In the genomic region with DNA sequence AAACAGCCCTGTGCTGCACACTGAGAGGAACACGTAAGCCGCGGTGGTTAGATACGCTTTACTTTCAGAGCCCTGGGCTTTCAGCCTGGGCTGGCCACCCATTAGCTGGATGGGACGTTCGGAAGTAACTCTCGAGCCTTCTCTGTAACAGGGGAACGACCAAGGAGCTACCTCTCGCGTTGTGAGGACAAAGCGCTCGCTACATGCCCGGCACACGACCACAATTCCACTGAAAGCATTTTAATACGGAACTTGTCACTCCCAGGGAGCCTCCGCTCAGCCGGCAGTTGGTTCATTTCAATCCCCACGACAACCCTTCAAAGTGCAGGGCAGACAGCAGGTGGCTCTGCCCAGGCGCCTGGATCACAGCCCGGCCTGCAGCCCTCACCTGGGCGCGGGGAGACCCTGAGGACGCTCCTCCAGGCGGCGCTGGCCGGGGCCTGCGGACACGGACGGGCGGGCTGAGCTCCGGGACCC, we compare ENCODE assay signal across 8 cellular contexts. TPM values are rescaled to one million over a fixed set of nuclear protein-coding genes. Genes with fewer than 3 reads are reported as not detected.
DNase-seq lines count a peak whose midpoint lies in the region; ATAC-seq lines count a peak whose summit lies in the region.

No MANE protein-coding gene starts in this region.

- no peaks in the 10 kb centered on the region for H3K9me3 Mint-ChIP-seq in activated T-cell treated with anti-CD3 and anti-CD28 coated beads, Interleukin-2, amount 50 U/mL, for 4 hours
- H3K9me3 Mint-ChIP-seq in activated T-helper 2 cell treated with anti-CD3 and anti-CD28 coated beads, Interferon-gamma antibody, Interleukin-2, Interleukin-4, amounts not matched to agents 10 μg/mL and 5 μg/mL and 100 μg/mL, durations not matched to agents 14 hours and 24 hours and 36 hours = no peaks in the 10 kb centered on the region
- H3K9me3 Mint-ChIP-seq in stimulated activated memory B cell treated with anti-CD40 and anti-IgM and Interleukin-4, amounts not matched to agents 10 μg/mL and 1 μg/mL and 100 μg/mL, for 72 hours = no peaks in the 10 kb centered on the region

- no peaks in the 10 kb centered on the region for H3K9me3 ChIP-seq in iPS DF 6.9 (ENCODE audit: control insufficient read depth, insufficient read depth, low read length)

- H3K4me3 ChIP-seq in iPS DF 6.9 (ENCODE audit: low read length) = peak overlapping the region; percentile 70

- no peaks in the 10 kb centered on the region for H3K27me3 Mint-ChIP-seq in activated T-cell treated with anti-CD3 and anti-CD28 coated beads, Interleukin-2, amount 50 U/mL, for 4 hours (ENCODE audit: low read depth)
- no peaks in the 10 kb centered on the region for H3K27me3 Mint-ChIP-seq in activated T-helper 2 cell treated with anti-CD3 and anti-CD28 coated beads, Interferon-gamma antibody, Interleukin-2, Interleukin-4, amounts not matched to agents 10 μg/mL and 5 μg/mL and 100 μg/mL, durations not matched to agents 14 hours and 24 hours and 36 hours (ENCODE audit: low read depth)
- no peaks in the 10 kb centered on the region for H3K27me3 Mint-ChIP-seq in stimulated activated memory B cell treated with anti-CD40 and anti-IgM and Interleukin-4, amounts not matched to agents 10 μg/mL and 1 μg/mL and 100 μg/mL, for 72 hours

- intact Hi-C loops in activated T-helper 2 cell treated with anti-CD3 and anti-CD28 coated beads, Interferon-gamma antibody, Interleukin-2, Interleukin-4, amounts not matched to agents 10 μg/mL and 5 μg/mL and 100 μg/mL, durations not matched to agents 14 hours and 24 hours and 36 hours (cut with micrococcal nuclease) = loop anchor here (1.0 to 5.0 kb wide), 4 partner anchors 8 to 131 kb away; partner anchors contain the start of genes MED22, RPL7A and SURF6

- no peaks in the 10 kb centered on the region for H3K27me3 ChIP-seq in iPS DF 6.9 (ENCODE audit: control insufficient read depth, insufficient read depth, low read length)

- no peak for DNase-seq in activated T-cell treated with anti-CD3 and anti-CD28 coated beads, Interleukin-2, amount 50 U/mL, for 4 hours
- no peak for DNase-seq in activated T-cell treated with anti-CD3 and anti-CD28 coated beads, Interleukin-2, amount 50 U/mL, for 1 hour
- no peak for DNase-seq in activated T-helper 2 cell treated with anti-CD3 and anti-CD28 coated beads, Interferon-gamma antibody, Interleukin-2, Interleukin-4, amounts not matched to agents 10 μg/mL and 5 μg/mL and 100 μg/mL, durations not matched to agents 14 hours and 24 hours and 36 hours (ENCODE audit: low spot score)
- DNase-seq in iPS DF 6.9 (ENCODE audit: low read depth, low spot score) (no peak), iPS-NIHi11 (ENCODE audit: low spot score) (no peak), MV-4-11 (lab: John Stamatoyannopoulos, UW) (no peak)

- peaks cover 25% of the 10 kb centered on the region for H3K36me3 ChIP-seq in iPS DF 6.9 (ENCODE audit: control insufficient read depth, insufficient read depth, low read length)

- H3K36me3 Mint-ChIP-seq in activated T-cell treated with anti-CD3 and anti-CD28 coated beads, Interleukin-2, amount 50 U/mL, for 4 hours (ENCODE audit: insufficient read depth) = peaks cover 26% of the 10 kb centered on the region
- H3K36me3 Mint-ChIP-seq in activated T-helper 2 cell treated with anti-CD3 and anti-CD28 coated beads, Interferon-gamma antibody, Interleukin-2, Interleukin-4, amounts not matched to agents 10 μg/mL and 5 μg/mL and 100 μg/mL, durations not matched to agents 14 hours and 24 hours and 36 hours (ENCODE audit: low read depth) = peaks cover 48% of the 10 kb centered on the region
- peaks cover 39% of the 10 kb centered on the region for H3K36me3 Mint-ChIP-seq in stimulated activated memory B cell treated with anti-CD40 and anti-IgM and Interleukin-4, amounts not matched to agents 10 μg/mL and 1 μg/mL and 100 μg/mL, for 72 hours

- no peak overlapping the region for H3K27ac ChIP-seq in iPS DF 6.9 (ENCODE audit: low read length)

- no peaks in the 10 kb centered on the region for H3K4me1 ChIP-seq in iPS DF 6.9 (ENCODE audit: control insufficient read depth, insufficient read depth, low read length)

- peak overlapping the region; percentile 91 for H3K4me3 Mint-ChIP-seq in activated T-cell treated with anti-CD3 and anti-CD28 coated beads, Interleukin-2, amount 50 U/mL, for 4 hours
- peak overlapping the region; percentile 88 for H3K4me3 Mint-ChIP-seq in activated T-helper 2 cell treated with anti-CD3 and anti-CD28 coated beads, Interferon-gamma antibody, Interleukin-2, Interleukin-4, amounts not matched to agents 10 μg/mL and 5 μg/mL and 100 μg/mL, durations not matched to agents 14 hours and 24 hours and 36 hours (ENCODE audit: low read depth)
- peak overlapping the region; percentile 79 for H3K4me3 Mint-ChIP-seq in stimulated activated memory B cell treated with anti-CD40 and anti-IgM and Interleukin-4, amounts not matched to agents 10 μg/mL and 1 μg/mL and 100 μg/mL, for 72 hours

- H3K4me1 Mint-ChIP-seq in activated T-cell treated with anti-CD3 and anti-CD28 coated beads, Interleukin-2, amount 50 U/mL, for 4 hours (ENCODE audit: low read depth) = peaks cover 47% of the 10 kb centered on the region
- peaks cover 35% of the 10 kb centered on the region for H3K4me1 Mint-ChIP-seq in activated T-helper 2 cell treated with anti-CD3 and anti-CD28 coated beads, Interferon-gamma antibody, Interleukin-2, Interleukin-4, amounts not matched to agents 10 μg/mL and 5 μg/mL and 100 μg/mL, durations not matched to agents 14 hours and 24 hours and 36 hours (ENCODE audit: low read depth)
- peaks cover 65% of the 10 kb centered on the region for H3K4me1 Mint-ChIP-seq in stimulated activated memory B cell treated with anti-CD40 and anti-IgM and Interleukin-4, amounts not matched to agents 10 μg/mL and 1 μg/mL and 100 μg/mL, for 72 hours

- ATAC-seq in activated T-cell treated with anti-CD3 and anti-CD28 coated beads, Interleukin-2, amount 50 U/mL, for 4 hours = peak; percentile 29
- peak; percentile 27 for ATAC-seq in HG03439 (IDR thresholded peaks at IDR 0.05; ENCODE audit: unreplicated experiment)
- peak; percentile 49 for ATAC-seq in stimulated activated memory B cell treated with anti-CD40 and anti-IgM and Interleukin-4, amounts not matched to agents 10 μg/mL and 1 μg/mL and 100 μg/mL, for 72 hours

- peak overlapping the region; percentile 74 for H3K27ac Mint-ChIP-seq in activated T-helper 2 cell treated with anti-CD3 and anti-CD28 coated beads, Interferon-gamma antibody, Interleukin-2, Interleukin-4, amounts not matched to agents 10 μg/mL and 5 μg/mL and 100 μg/mL, durations not matched to agents 14 hours and 24 hours and 36 hours
- H3K27ac Mint-ChIP-seq in stimulated activated memory B cell treated with anti-CD40 and anti-IgM and Interleukin-4, amounts not matched to agents 10 μg/mL and 1 μg/mL and 100 μg/mL, for 72 hours = peak overlapping the region; percentile 95

- WGBS in iPS DF 6.9 (ENCODE audit: insufficient coverage, insufficient read length) = no CpG with 5 or more reads among the region's 31 CpGs

RNA-seq across cellular contexts. Expression of gene SURF1, which starts 0.4 kb away (rescaled TPM):
- 10 to 100 TPM; 24.1 to 37.1 (median 30.6) TPM for total RNA-seq in activated T-cell treated with anti-CD3 and anti-CD28 coated beads, Interleukin-2, amount 50 U/mL, for 4 hours
- total RNA-seq in activated T-helper 2 cell treated with anti-CD3 and anti-CD28 coated beads, Interferon-gamma antibody, Interleukin-2, Interleukin-4, amounts not matched to agents 10 μg/mL and 5 μg/mL and 100 μg/mL, durations not matched to agents 14 hours and 24 hours and 36 hours = 32.4 and 33.0 TPM in 2 replicates

RNA-seq across cellular contexts. Expression of gene SURF2, which starts 0.4 kb away (rescaled TPM):
- 10 to 100 TPM; 48.0 to 64.1 (median 57.9) TPM for total RNA-seq in activated T-cell treated with anti-CD3 and anti-CD28 coated beads, Interleukin-2, amount 50 U/mL, for 4 hours
- 16.9 and 22.1 TPM in 2 replicates for total RNA-seq in activated T-helper 2 cell treated with anti-CD3 and anti-CD28 coated beads, Interferon-gamma antibody, Interleukin-2, Interleukin-4, amounts not matched to agents 10 μg/mL and 5 μg/mL and 100 μg/mL, durations not matched to agents 14 hours and 24 hours and 36 hours

RNA-seq across cellular contexts. Expression of gene RPL7A, which starts 7.9 kb away (rescaled TPM):
- total RNA-seq in activated T-cell treated with anti-CD3 and anti-CD28 coated beads, Interleukin-2, amount 50 U/mL, for 4 hours = 1,000 to 10,000 TPM; 3,573 to 3,630 (median 3,625) TPM
- 2,586 and 2,588 TPM in 2 replicates for total RNA-seq in activated T-helper 2 cell treated with anti-CD3 and anti-CD28 coated beads, Interferon-gamma antibody, Interleukin-2, Interleukin-4, amounts not matched to agents 10 μg/mL and 5 μg/mL and 100 μg/mL, durations not matched to agents 14 hours and 24 hours and 36 hours

RNA-seq across cellular contexts. Expression of gene MED22, which starts 8.0 kb away (rescaled TPM):
- 10 to 100 TPM; 52.8 to 58.6 (median 55.3) TPM for total RNA-seq in activated T-cell treated with anti-CD3 and anti-CD28 coated beads, Interleukin-2, amount 50 U/mL, for 4 hours
- 35.2 and 36.4 TPM in 2 replicates for total RNA-seq in activated T-helper 2 cell treated with anti-CD3 and anti-CD28 coated beads, Interferon-gamma antibody, Interleukin-2, Interleukin-4, amounts not matched to agents 10 μg/mL and 5 μg/mL and 100 μg/mL, durations not matched to agents 14 hours and 24 hours and 36 hours

RNA-seq across cellular contexts. Expression of gene SURF6, which starts 19.9 kb away (rescaled TPM):
- 10 to 100 TPM; 56.0 to 61.7 (median 58.5) TPM for total RNA-seq in activated T-cell treated with anti-CD3 and anti-CD28 coated beads, Interleukin-2, amount 50 U/mL, for 4 hours
- total RNA-seq in activated T-helper 2 cell treated with anti-CD3 and anti-CD28 coated beads, Interferon-gamma antibody, Interleukin-2, Interleukin-4, amounts not matched to agents 10 μg/mL and 5 μg/mL and 100 μg/mL, durations not matched to agents 14 hours and 24 hours and 36 hours = 23.0 and 24.4 TPM in 2 replicates
